ENCODE assay signal across 19 cellular contexts in genomic region chr20:4472906-4473305, GRCh38.
A peak's percentile ranks its signal among the peaks of the same experiment; 100 is the strongest.
DNase-seq lines count a peak whose midpoint lies in the region; ATAC-seq and TF ChIP-seq lines count a peak whose summit lies in the region.
"Had no signal": no experiment of that assay in that cellular context is flagged by ENCODE, and none has a peak within 500 bp of the region (broad histone marks: within the 10 kb centered on the region; RNA-seq: fewer than 3 reads in every experiment).

No MANE protein-coding gene starts in this region.

- dilution Hi-C loops in IMR-90 (cut with HindIII; ENCODE audit: low sequenced_read_pairs, unreplicated experiment) = no loop called here

- 0 out of 2 replicates have a peak overlapping the region, but pooled peaks have one; percentile 20 for H3K14ac ChIP-seq in IMR-90 (replicated peaks; ENCODE audit: low read depth, low read length)

- peak; percentile 36 for DNase-seq in Daoy (ENCODE audit: low read depth)
- DNase-seq in IMR-90 = no peak
- peak; percentile 45 for DNase-seq in epithelial cell of esophagus (ENCODE audit: low read depth)
- DNase-seq in osteoblast (ENCODE audit: insufficient read length, low spot score, missing footprints) = peak; percentile 54
- no peak for DNase-seq in NCI-H1105 treated with DMSO at 0.1 percent for 48 hours (lab: John Stamatoyannopoulos, UW)
- no peak for DNase-seq in activated effector memory CD4-positive, alpha-beta T cell treated with Interleukin-2 at 50 U/mL for 16 hours
- DNase-seq in cortex of kidney (lab: John Stamatoyannopoulos, UW) = no peak
- DNase-seq: Caco-2; CD4-positive, CD25-positive, alpha-beta regulatory T cell; DMS153; H9; KBM-7; NCI-H1092; NCI-H1694; NCI-H2227 treated with DMSO at 0.1 percent for 48 hours; NCI-H524; Peyer's patch; Right ventricle myocardium superior had no signal

- H3K79me2 ChIP-seq in osteoblast (ENCODE audit: insufficient read depth, low read length) = no peaks in the 10 kb centered on the region

- H4K20me1 ChIP-seq in IMR-90 (ENCODE audit: insufficient read depth, low read length) = no peaks in the 10 kb centered on the region
- no peaks in the 10 kb centered on the region for H4K20me1 ChIP-seq in osteoblast (ENCODE audit: insufficient read depth, low read length)

- H3K9me1 ChIP-seq in IMR-90 (ENCODE audit: insufficient read depth, low read length) = peaks cover 11% of the 10 kb centered on the region

- no peak overlapping the region; the same call in 1 of the 2 replicates for H3K18ac ChIP-seq in IMR-90 (ENCODE audit: low read depth, low read length)

- ATAC-seq in IMR-90 (ENCODE audit: low read depth) = no peak

- H3K23ac ChIP-seq in IMR-90 (ENCODE audit: low read depth, low read length) = no peak overlapping the region; the same call in 1 of the 2 replicates

- H2BK20ac ChIP-seq in IMR-90 (ENCODE audit: low read depth, low read length) = peak overlapping the region; percentile 21; the same call in 1 of the 2 replicates

- no peaks in the 10 kb centered on the region for H3K27me3 ChIP-seq in IMR-90 (ENCODE audit: control insufficient read depth, insufficient read depth, low read length)
- no peaks in the 10 kb centered on the region for H3K27me3 ChIP-seq in osteoblast (ENCODE audit: insufficient read depth, low read length)
- H3K27me3 ChIP-seq: Peyer's patch had no signal

- H3K9me3 ChIP-seq in IMR-90 (ENCODE audit: control insufficient read depth, insufficient read depth, low read length) = no peaks in the 10 kb centered on the region
- H3K9me3 ChIP-seq in osteoblast (ENCODE audit: low read depth, low read length) = no peaks in the 10 kb centered on the region
- H3K9me3 ChIP-seq: Peyer's patch had no signal

- H3K4me3 ChIP-seq in IMR-90 (ENCODE audit: insufficient read depth, low read depth, low read length) (no peak overlapping the region), epithelial cell of esophagus (ENCODE audit: low read length) (no peak overlapping the region), osteoblast (ENCODE audit: insufficient read depth, low read length) (no peak overlapping the region)
- H3K4me3 ChIP-seq: Peyer's patch, SK-N-MC had no signal

- intact Hi-C loops in IMR-90 (cut with micrococcal nuclease) = no loop called here

- TF ChIP-seq CTCF in IMR-90 (conservative IDR thresholded peaks at IDR 0.05; ENCODE audit: low read depth, low read length) (no peak), epithelial cell of esophagus (IDR thresholded peaks at IDR 0.05; ENCODE audit: insufficient read depth, low read depth, low read length, missing control alignments) (no peak), osteoblast (IDR thresholded peaks at IDR 0.05; ENCODE audit: extremely low read depth, low read depth, low read length) (no peak)

- no peak for TF ChIP-seq POLR2A in IMR-90 (IDR thresholded peaks at IDR 0.05; ENCODE audit: low read depth, low read length)

- no peak overlapping the region for H4K5ac ChIP-seq in IMR-90 (ENCODE audit: low read depth, low read length)

- no peak overlapping the region for H3K9ac ChIP-seq in IMR-90 (ENCODE audit: low read depth, low read length)

- no TSS peak for BruUV-seq in IMR-90 (replicated peaks; lab: Mats Ljungman, UMichigan)

- peak overlapping the region; percentile 30; the same call in 1 of the 2 replicates for H2AK5ac ChIP-seq in IMR-90 (ENCODE audit: low read depth, low read length)

- H2AFZ ChIP-seq in IMR-90 (replicated peaks; ENCODE audit: low read length, poor library complexity) (no peak overlapping the region), osteoblast (ENCODE audit: low read length) (no peak overlapping the region)

- H2BK120ac ChIP-seq in IMR-90 (ENCODE audit: low read depth, low read length) = peak overlapping the region; percentile 35; the same call in 1 of the 2 replicates

- POLR2A ChIA-PET in IMR-90 (lab: Charles Lee; ENCODE audit: unreplicated experiment) = no interaction called here

- CTCF ChIA-PET in IMR-90 (lab: Yijun Ruan, JAX) = no interaction called here

- no peaks in the 10 kb centered on the region for H3K36me3 ChIP-seq in IMR-90 (ENCODE audit: control insufficient read depth, insufficient read depth, low read length)
- no peaks in the 10 kb centered on the region for H3K36me3 ChIP-seq in osteoblast (ENCODE audit: insufficient read depth, low read length)
- H3K36me3 ChIP-seq: Peyer's patch had no signal

- no peak overlapping the region for H4K91ac ChIP-seq in IMR-90 (ENCODE audit: insufficient read depth, low read depth, low read length)

- no peak overlapping the region for H2AK9ac ChIP-seq in IMR-90 (replicated peaks; ENCODE audit: low read depth, low read length, poor library complexity)

- H3K4me1 ChIP-seq in IMR-90 (ENCODE audit: control insufficient read depth, insufficient read depth, low read length) (peaks cover 16% of the 10 kb centered on the region), osteoblast (ENCODE audit: insufficient read depth, low read length) (peaks cover 40% of the 10 kb centered on the region)
- H3K4me1 ChIP-seq: Peyer's patch had no signal

- in situ Hi-C loops in IMR-90 (cut with MboI; ENCODE audit: low sequenced_read_pairs) = no loop called here

- no CpG with 5 or more reads among the region's 2 CpGs for WGBS in IMR-90 (ENCODE audit: extremely low coverage in 2 of 2, insufficient read length in 1 of 2), 2 experiments

- H4K8ac ChIP-seq in IMR-90 (ENCODE audit: low read depth in 2 of 2, low read length in 2 of 2) = no peak overlapping the region

- H3K27ac ChIP-seq in IMR-90 (ENCODE audit: insufficient read depth, low read length) = no peak overlapping the region
- H3K27ac ChIP-seq in osteoblast (ENCODE audit: low read depth, low read length) = no peak overlapping the region
- H3K27ac ChIP-seq: Peyer's patch, SK-N-MC had no signal

- H3K79me1 ChIP-seq in IMR-90 (ENCODE audit: low read depth in 1 of 2, low read length in 2 of 2) = 0 out of 4 replicates have a peak, but pooled peaks cover 0 to 4% of the 10 kb centered on the region in 2 experiments

- H3K4me2 ChIP-seq in IMR-90 (ENCODE audit: low read depth, low read length) (no peak overlapping the region), osteoblast (ENCODE audit: insufficient read depth, low read length) (peak overlapping the region; percentile 2)

- H2BK15ac ChIP-seq in IMR-90 (ENCODE audit: low read depth, low read length) = peak overlapping the region; percentile 45; the same call in 1 of the 3 replicates

- no peak overlapping the region for H2BK5ac ChIP-seq in IMR-90 (ENCODE audit: low read depth, low read length, poor library complexity, severe bottlenecking)

- peak overlapping the region; percentile 46 for H3K4ac ChIP-seq in IMR-90 (ENCODE audit: low read depth, low read length)

- H3K56ac ChIP-seq in IMR-90 (ENCODE audit: extremely low read depth, insufficient read depth, low read length) = no peak overlapping the region

- TF ChIP-seq RAD21 in IMR-90 (IDR thresholded peaks at IDR 0.05; ENCODE audit: low read length) = no peak

TF ChIP-seq in IMR-90, 13 proteins besides CTCF, POLR2A, EP300 and RAD21:
- TF ChIP-seq ELK1 (IDR thresholded peaks at IDR 0.05; ENCODE audit: borderline replicate concordance, low read depth, low read length) = no peak
- no peak for TF ChIP-seq FOS (IDR thresholded peaks at IDR 0.05; ENCODE audit: low read depth, low read length)
- TF ChIP-seq MXI1 (IDR thresholded peaks at IDR 0.05; ENCODE audit: borderline replicate concordance, low read depth, low read length) = no peak
- no peak for TF ChIP-seq USF2 (IDR thresholded peaks at IDR 0.05; ENCODE audit: low read depth, low read length)
- TF ChIP-seq RFX5 (IDR thresholded peaks at IDR 0.05; ENCODE audit: low read depth, low read length) = no peak

Comparison
In these comparisons a context has a peak if more than half of its experiments do, and no peak if none do; other contexts are left out.
1. DNase-seq: peak in Daoy (single experiment), epithelial cell of esophagus (single experiment) and osteoblast (single experiment); none in IMR-90 (single experiment), NCI-H1105 treated with DMSO at 0.1 percent for 48 hours (single experiment), activated effector memory CD4-positive, alpha-beta T cell treated with Interleukin-2 at 50 U/mL for 16 hours (single experiment) and cortex of kidney (single experiment).